Comparison of ENCODE assay signal across 8 cellular contexts in the genomic region with DNA sequence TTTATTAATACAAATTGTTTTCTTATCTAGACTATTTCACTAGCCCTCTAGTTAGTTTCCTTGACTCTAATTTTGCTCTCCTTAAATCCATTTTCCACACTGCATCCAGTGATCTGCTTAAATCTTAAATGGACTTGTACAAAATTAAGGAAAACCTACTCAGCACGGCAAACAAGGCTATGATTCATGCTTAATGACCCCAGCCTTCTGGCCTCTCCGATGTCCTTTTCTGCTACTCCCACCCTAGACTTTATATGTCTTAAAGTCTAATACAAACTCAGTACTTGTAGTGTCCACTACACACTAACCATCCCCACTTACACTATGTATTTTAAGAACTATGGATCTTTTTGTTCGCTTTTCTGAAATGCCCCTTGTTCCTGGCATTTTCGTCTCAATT.
DNase-seq lines count a peak whose midpoint lies in the region; ATAC-seq and TF ChIP-seq lines count a peak whose summit lies in the region.

No MANE protein-coding gene starts in this region.

- CTCF ChIA-PET in AG04449 (lab: Yijun Ruan, JAX) (interaction anchor here (0.6 kb wide), 1 partner anchor 651 kb away, joined by 3 read pairs; no protein-coding TSS in a partner anchor), HEK293 (lab: Yijun Ruan, JAX) (interaction anchor here (0.7 kb wide), 1 partner anchor 320 kb away, joined by 3 read pairs; no protein-coding TSS in a partner anchor)

- no peaks in the 10 kb centered on the region for H3K27me3 Mint-ChIP-seq in memory B cell

- ATAC-seq in memory B cell (ENCODE audit: low read depth) (no peak), HG02623 (IDR thresholded peaks at IDR 0.05; ENCODE audit: unreplicated experiment) (no peak)

- in situ Hi-C loops in astrocyte of the cerebellum (cut with HindIII; ENCODE audit: low sequenced_read_pairs) = no loop called here

- H3K4me3 Mint-ChIP-seq in memory B cell = peak overlapping the region; percentile 89

- H3K4me3 ChIP-seq in AG04449 (ENCODE audit: low read depth, low read length) = peak overlapping the region; percentile 99
- peak overlapping the region; percentile 98 for H3K4me3 ChIP-seq in HEK293 (ENCODE audit: low read depth, low read length)
- peak overlapping the region; percentile 82 for H3K4me3 ChIP-seq in astrocyte of the cerebellum (ENCODE audit: low read depth, low read length)

- no peak overlapping the region for H3K27ac ChIP-seq in HEK293 (ENCODE audit: extremely low read depth, low read depth, low read length)

- H3K4me1 ChIP-seq in HEK293 (ENCODE audit: control insufficient read depth, insufficient read depth, low read length) = no peaks in the 10 kb centered on the region

- peaks cover 0 to 15% of the 10 kb centered on the region in 2 experiments; a peak in 2 of 3 replicates for H3K36me3 ChIP-seq in HEK293 (ENCODE audit: control insufficient read depth in 2 of 2, insufficient read depth in 1 of 2, low read length in 2 of 2)

- no peak overlapping the region for H3K27ac Mint-ChIP-seq in memory B cell

- POLR2A ChIA-PET in AG04449 (lab: Yijun Ruan, JAX) (no interaction called here), HEK293 (lab: Yijun Ruan, JAX) (interaction anchor here (0.6 to 3.6 kb wide), 2 partner anchors 13 to 99 kb away, joined by 3 to 16 read pairs; a partner anchor contains a TSS)

- no peaks in the 10 kb centered on the region for H3K9me3 Mint-ChIP-seq in memory B cell

- peaks cover 10% of the 10 kb centered on the region for H3K36me3 Mint-ChIP-seq in memory B cell

- TF ChIP-seq CTCF in AG04449 (IDR thresholded peaks at IDR 0.05; ENCODE audit: insufficient read depth, low read length, missing control alignments) (no peak), HEK293 (tag by site-specific recombination; IDR thresholded peaks at IDR 0.05) (no peak), astrocyte of the cerebellum (IDR thresholded peaks at IDR 0.05; ENCODE audit: low read depth, low read length, missing control alignments) (no peak)

- no peak for DNase-seq in AG04449 (ENCODE audit: low read depth, low spot score)
- DNase-seq in astrocyte of the cerebellum (ENCODE audit: low read depth) = no peak
- DNase-seq in memory B cell (ENCODE audit: low spot score in 2 of 2) = no peak
- no peak for DNase-seq in NCI-H526 (lab: John Stamatoyannopoulos, UW)
- no peak for DNase-seq in NK-92 treated with Interleukin-12 subunit alpha and Interleukin-12 subunit beta, amount 100 ng/mL, for 24 hours (lab: John Stamatoyannopoulos, UW)
- no peak for DNase-seq in DMS153 (lab: John Stamatoyannopoulos, UW)

- H3K4me1 Mint-ChIP-seq in memory B cell = peaks cover 19% of the 10 kb centered on the region

- no peaks in the 10 kb centered on the region for H3K9me3 ChIP-seq in HEK293 (ENCODE audit: control insufficient read depth, insufficient read depth, low read depth, low read length)

TF ChIP-seq in HEK293, 187 proteins besides CTCF, POLR2A, EP300 and RAD21:
- TF ChIP-seq, protein P1, sequence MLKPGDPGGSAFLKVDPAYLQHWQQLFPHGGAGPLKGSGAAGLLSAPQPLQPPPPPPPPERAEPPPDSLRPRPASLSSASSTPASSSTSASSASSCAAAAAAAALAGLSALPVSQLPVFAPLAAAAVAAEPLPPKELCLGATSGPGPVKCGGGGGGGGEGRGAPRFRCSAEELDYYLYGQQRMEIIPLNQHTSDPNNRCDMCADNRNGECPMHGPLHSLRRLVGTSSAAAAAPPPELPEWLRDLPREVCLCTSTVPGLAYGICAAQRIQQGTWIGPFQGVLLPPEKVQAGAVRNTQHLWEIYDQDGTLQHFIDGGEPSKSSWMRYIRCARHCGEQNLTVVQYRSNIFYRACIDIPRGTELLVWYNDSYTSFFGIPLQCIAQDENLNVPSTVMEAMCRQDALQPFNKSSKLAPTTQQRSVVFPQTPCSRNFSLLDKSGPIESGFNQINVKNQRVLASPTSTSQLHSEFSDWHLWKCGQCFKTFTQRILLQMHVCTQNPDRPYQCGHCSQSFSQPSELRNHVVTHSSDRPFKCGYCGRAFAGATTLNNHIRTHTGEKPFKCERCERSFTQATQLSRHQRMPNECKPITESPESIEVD (tag by site-specific recombination; IDR thresholded peaks at IDR 0.05) = peak; percentile 32; the same call in 1 of the 2 replicates
- TF ChIP-seq ZNF146 (tag by site-specific recombination; IDR thresholded peaks at IDR 0.05) = peak; percentile 97
- TF ChIP-seq ZNF366 (tag by site-specific recombination; conservative IDR thresholded peaks at IDR 0.05) = 0 out of 2 replicates have a peak, but pooled peaks have one; percentile 21
- no peak for TF ChIP-seq EGR2 (tag by site-specific recombination; IDR thresholded peaks at IDR 0.05; ENCODE audit: low read depth)
- TF ChIP-seq FEZF1 (tag by site-specific recombination; IDR thresholded peaks at IDR 0.05) = peak; percentile 25; the same call in 1 of the 2 replicates
- no peak for TF ChIP-seq RBAK (tag by site-specific recombination; IDR thresholded peaks at IDR 0.05)
- TF ChIP-seq ZBTB17 (tag by site-specific recombination; IDR thresholded peaks at IDR 0.05) = 0 out of 2 replicates have a peak, but pooled peaks have one; percentile 38
- TF ChIP-seq, protein P2, sequence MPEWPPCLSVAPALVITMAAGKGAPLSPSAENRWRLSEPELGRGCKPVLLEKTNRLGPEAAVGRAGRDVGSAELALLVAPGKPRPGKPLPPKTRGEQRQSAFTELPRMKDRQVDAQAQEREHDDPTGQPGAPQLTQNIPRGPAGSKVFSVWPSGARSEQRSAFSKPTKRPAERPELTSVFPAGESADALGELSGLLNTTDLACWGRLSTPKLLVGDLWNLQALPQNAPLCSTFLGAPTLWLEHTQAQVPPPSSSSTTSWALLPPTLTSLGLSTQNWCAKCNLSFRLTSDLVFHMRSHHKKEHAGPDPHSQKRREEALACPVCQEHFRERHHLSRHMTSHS (tag by site-specific recombination; IDR thresholded peaks at IDR 0.05) = no peak
TF ChIP-seq in HEK293: peak in this region for 5.
